8 cellular contexts compared by ENCODE assay signal in the genomic region with DNA sequence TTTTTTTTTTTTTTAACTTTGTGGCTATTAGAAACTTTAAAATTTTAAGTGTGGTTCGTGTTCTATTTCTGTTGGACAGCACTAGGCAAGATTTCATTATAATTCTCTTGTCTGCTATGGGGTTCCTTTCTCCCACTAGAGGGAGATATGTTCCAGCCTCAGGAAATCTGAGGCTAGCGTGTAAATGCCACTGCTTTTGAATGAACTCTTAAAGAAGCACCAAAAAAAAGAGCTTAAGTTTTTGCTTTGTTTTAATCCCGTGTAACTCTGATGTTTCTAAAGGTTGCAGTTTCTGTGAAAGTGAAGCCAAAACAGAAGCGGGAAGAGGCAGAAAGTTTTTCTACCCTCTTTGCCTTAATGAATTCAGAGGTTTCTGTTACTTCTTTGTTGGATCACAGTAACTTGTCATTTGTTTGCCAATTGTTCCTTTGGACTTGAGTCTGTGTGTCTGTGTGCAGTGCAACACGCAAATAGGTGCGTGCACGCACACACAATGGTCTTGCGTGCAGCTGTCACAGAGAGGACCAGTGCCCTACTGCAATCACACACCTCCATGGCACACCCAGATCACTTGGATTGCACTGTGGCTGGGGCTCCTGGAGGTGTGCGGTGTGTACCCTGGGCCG. TPM values are rescaled to one million over a fixed set of nuclear protein-coding genes. Genes with fewer than 3 reads are reported as not detected.
DNase-seq lines count a peak whose midpoint lies in the region; ATAC-seq and TF ChIP-seq lines count a peak whose summit lies in the region.

No MANE protein-coding gene starts in this region.

- POLR2A ChIA-PET in Panc1 (lab: Charles Lee), result interaction anchor here (0.6 to 0.7 kb wide), 2 partner anchors 9 to 883 kb away, joined by 3 to 4 read pairs; no protein-coding TSS in a partner anchor

- peak; percentile 77 for TF ChIP-seq CTCF in Panc1 (IDR thresholded peaks at IDR 0.05)
- TF ChIP-seq CTCF in omental fat pad (IDR thresholded peaks at IDR 0.05), result no peak

- no peaks in the 10 kb centered on the region for H3K4me1 ChIP-seq in Panc1 (ENCODE audit: control insufficient read depth, insufficient read depth, low read length)

- intact Hi-C loops in Panc1 (cut with micrococcal nuclease; ENCODE audit: unreplicated experiment), result loop anchor here (2.0 kb wide), 1 partner anchor 40 kb away; no protein-coding TSS in a partner anchor

- no peak overlapping the region for H3K4me3 ChIP-seq in Panc1 (ENCODE audit: low read depth in 2 of 2, low read length in 2 of 2)

- no peaks in the 10 kb centered on the region for H3K9me3 ChIP-seq in Panc1 (ENCODE audit: control insufficient read depth, insufficient read depth, low read depth, low read length)

- no peak overlapping the region for H3K27ac ChIP-seq in Panc1 (ENCODE audit: low read length)

- in situ Hi-C loops in Panc1 (cut with HindIII; ENCODE audit: low pct_unique_long_range_greater_than_20kb, low sequenced_read_pairs), result no loop called here

- ATAC-seq in HG02798 (IDR thresholded peaks at IDR 0.05; ENCODE audit: poor library complexity, unreplicated experiment), result peak; percentile 60
- peak; percentile 93 for ATAC-seq in Panc1
- ATAC-seq in esophagus mucosa, result peak; percentile 63
- peak; percentile 53 for ATAC-seq in omental fat pad (ENCODE audit: low FRiP score)
- ATAC-seq in HG03457 (IDR thresholded peaks at IDR 0.05; ENCODE audit: unreplicated experiment), result no peak

- no peaks in the 10 kb centered on the region for H3K27me3 ChIP-seq in Panc1 (ENCODE audit: control insufficient read depth, insufficient read depth, low read length)

- DNase-seq in NCI-H82 (lab: John Stamatoyannopoulos, UW) (peak; percentile 63), NCI-H82 treated with DMSO at 0.1 percent for 48 hours (lab: John Stamatoyannopoulos, UW; ENCODE audit: unreplicated experiment) (no peak), Panc1 (ENCODE audit: low read depth, low spot score) (peak; percentile 15), omental fat pad (ENCODE audit: low spot score) (no peak)
- no peak for DNase-seq in activated effector memory CD4-positive, alpha-beta T cell treated with Interleukin-2 at 50 U/mL for 16 hours

- H3K36me3 ChIP-seq in Panc1 (ENCODE audit: control insufficient read depth, insufficient read depth, low read length), result no peaks in the 10 kb centered on the region

- BruUV-seq in Panc1 (replicated peaks; lab: Mats Ljungman, UMichigan), result no TSS peak

- CTCF ChIA-PET in Panc1 (lab: Charles Lee), result interaction anchor here (0.6 to 2.1 kb wide), 3 partner anchors 13 to 44 kb away, joined by 3 to 8 read pairs (median 4); no protein-coding TSS in a partner anchor

RNA-seq across cellular contexts. Expression of a gene that starts 32.3 kb away (rescaled TPM):
- total RNA-seq in Panc1 (2021; ENCODE audit: unreplicated experiment) (2.3 TPM), esophagus mucosa (4.0 TPM), omental fat pad (1 to 10 TPM; 3.4 to 7.8 (median 4.6) TPM)
- polyA plus RNA-seq in Panc1 (2012; ENCODE audit: insufficient read length), result 2.4 TPM

Comparison
In these comparisons a context has a peak if more than half of its experiments do, and no peak if none do; other contexts are left out.
1. DNase-seq: peak in NCI-H82 (single experiment) and Panc1 (single experiment); none in NCI-H82 treated with DMSO at 0.1 percent for 48 hours (single experiment), omental fat pad (single experiment) and activated effector memory CD4-positive, alpha-beta T cell treated with Interleukin-2 at 50 U/mL for 16 hours (single experiment).